Comparison of ENCODE assay signal across 13 cellular contexts in the genomic region with DNA sequence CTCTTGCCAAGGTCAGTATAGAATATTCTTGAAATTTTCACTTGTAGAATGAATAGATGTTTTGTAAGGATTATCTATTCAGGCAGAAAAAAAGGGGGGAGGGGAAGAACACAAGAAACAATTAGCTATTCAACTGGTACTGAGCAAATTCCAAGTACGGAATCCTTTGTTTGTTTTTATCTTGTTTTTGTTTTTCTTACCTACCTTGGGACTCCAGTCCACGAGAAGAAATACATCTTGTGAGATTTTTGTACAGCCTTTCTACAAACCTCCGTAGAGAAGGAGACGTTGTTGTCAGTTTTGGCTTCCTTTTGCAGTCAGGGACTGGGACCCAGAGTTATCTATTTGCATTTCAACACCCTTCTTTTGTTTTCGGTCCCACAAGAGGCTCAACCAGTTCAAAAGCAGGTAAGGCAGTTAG. TPM values are rescaled to one million over a fixed set of nuclear protein-coding genes. Genes with fewer than 3 reads are reported as not detected.
DNase-seq lines count a peak whose midpoint lies in the region; ATAC-seq and TF ChIP-seq lines count a peak whose summit lies in the region.
"Had no signal": no experiment of that assay in that cellular context is flagged by ENCODE, and none has a peak within 500 bp of the region (broad histone marks: within the 10 kb centered on the region; RNA-seq: fewer than 3 reads in every experiment).

No MANE protein-coding gene starts in this region.

- H3K9ac ChIP-seq in NT2/D1 (ENCODE audit: insufficient read length, low read depth): peak overlapping the region; percentile 76

- H3K9me3 Mint-ChIP-seq in osteocyte (ENCODE audit: unreplicated experiment) (no peaks in the 10 kb centered on the region), immature natural killer cell (no peaks in the 10 kb centered on the region)

- H3K4me3 ChIP-seq in GM06990 (replicated peaks; ENCODE audit: low read depth, low read length) (peak overlapping the region; percentile 6), NT2/D1 (ENCODE audit: insufficient read length, low read depth) (peak overlapping the region; percentile 49), hepatocyte (no peak overlapping the region)
- H3K4me3 ChIP-seq: esophagus muscularis mucosa had no signal

- DNase-seq in GM06990 (ENCODE audit: extremely low read depth, insufficient read length): no peak
- DNase-seq in NT2/D1 (ENCODE audit: low read depth, low spot score): peak; percentile 70
- no peak for DNase-seq in hepatocyte (ENCODE audit: low spot score)
- no peak for DNase-seq in osteocyte (ENCODE audit: extremely low spot score, unreplicated experiment)
- DNase-seq in stimulated activated CD4-positive, alpha-beta T cell treated with anti-CD3 and anti-CD28 coated beads, Interleukin-1b, Interleukin-23, amount 100 ng/mL, for 48 hours: no peak
- DNase-seq in immature natural killer cell: no peak
- DNase-seq: activated gamma-delta T cell; naive thymus-derived CD4-positive, alpha-beta T cell; NCI-H2107 had no signal

- peaks cover 7% of the 10 kb centered on the region for H3K4me1 ChIP-seq in NT2/D1 (ENCODE audit: insufficient read depth, insufficient read length)
- H3K4me1 ChIP-seq in hepatocyte (ENCODE audit: insufficient read depth): peaks cover 7% of the 10 kb centered on the region
- H3K4me1 ChIP-seq: esophagus muscularis mucosa had no signal

- no peak for TF ChIP-seq CTCF in GM06990 (IDR thresholded peaks at IDR 0.05; ENCODE audit: insufficient read depth, low read length, poor library complexity, severe bottlenecking)
- TF ChIP-seq CTCF in hepatocyte (IDR thresholded peaks at IDR 0.05; ENCODE audit: poor library complexity): no peak
- TF ChIP-seq CTCF in osteocyte (IDR thresholded peaks at IDR 0.05): no peak

- H3K4me3 Mint-ChIP-seq in osteocyte (ENCODE audit: unreplicated experiment) (no peak overlapping the region), immature natural killer cell (no peak overlapping the region)
- H3K4me3 Mint-ChIP-seq: B cell; naive thymus-derived CD4-positive, alpha-beta T cell had no signal

- H3K9me3 ChIP-seq in NT2/D1 (ENCODE audit: insufficient read depth, low read length): no peaks in the 10 kb centered on the region
- no peaks in the 10 kb centered on the region for H3K9me3 ChIP-seq in hepatocyte (ENCODE audit: low read depth)
- H3K9me3 ChIP-seq: esophagus muscularis mucosa had no signal

- ATAC-seq in HG02870 (IDR thresholded peaks at IDR 0.05; ENCODE audit: unreplicated experiment) (no peak), GM18517 (IDR thresholded peaks at IDR 0.05; ENCODE audit: unreplicated experiment) (no peak)
- ATAC-seq: naive thymus-derived CD4-positive, alpha-beta T cell had no signal

- H3K27ac ChIP-seq in hepatocyte: no peak overlapping the region
- H3K27ac ChIP-seq: esophagus muscularis mucosa had no signal

- H3K36me3 ChIP-seq in GM06990 (ENCODE audit: control insufficient read depth, insufficient read depth, low read length): no peaks in the 10 kb centered on the region
- peaks cover 10% of the 10 kb centered on the region for H3K36me3 ChIP-seq in NT2/D1 (ENCODE audit: insufficient read depth, insufficient read length, low read length)
- H3K36me3 ChIP-seq in hepatocyte (replicated peaks; ENCODE audit: insufficient read depth, low read depth): no peaks in the 10 kb centered on the region
- H3K36me3 ChIP-seq: esophagus muscularis mucosa had no signal

- H3K4me2 ChIP-seq in hepatocyte: peak overlapping the region; percentile 46

- H3K27me3 ChIP-seq in GM06990 (replicated peaks; ENCODE audit: control insufficient read depth, insufficient read depth, low read length) (no peaks in the 10 kb centered on the region), NT2/D1 (ENCODE audit: insufficient read depth, insufficient read length) (no peaks in the 10 kb centered on the region), hepatocyte (no peaks in the 10 kb centered on the region)
- H3K27me3 ChIP-seq: esophagus muscularis mucosa had no signal

- no peaks in the 10 kb centered on the region for H4K20me1 ChIP-seq in hepatocyte (ENCODE audit: insufficient read depth, poor library complexity, severe bottlenecking)

- H3K36me3 Mint-ChIP-seq in osteocyte (ENCODE audit: unreplicated experiment): no peaks in the 10 kb centered on the region
- H3K36me3 Mint-ChIP-seq in immature natural killer cell: peaks cover 9 to 27% (median 15%) of the 10 kb centered on the region in 3 donors

- peaks cover 64% of the 10 kb centered on the region for H3K4me1 Mint-ChIP-seq in osteocyte (ENCODE audit: unreplicated experiment)
- no peaks in the 10 kb centered on the region for H3K4me1 Mint-ChIP-seq in immature natural killer cell

- no peak overlapping the region for H2AFZ ChIP-seq in hepatocyte

- H3K27me3 Mint-ChIP-seq in osteocyte (ENCODE audit: unreplicated experiment): no peaks in the 10 kb centered on the region
- peaks cover 0 to 3% (median 0%) of the 10 kb centered on the region in 3 donors for H3K27me3 Mint-ChIP-seq in immature natural killer cell (ENCODE audit: low read depth in 3 of 3)
- H3K27me3 Mint-ChIP-seq: B cell had no signal

- no peaks in the 10 kb centered on the region for H3K9me2 ChIP-seq in hepatocyte (replicated peaks; ENCODE audit: insufficient read depth)

- 29% methylated on average over 5 of the region's 5 CpGs for WGBS in hepatocyte (ENCODE audit: low lambda C conversion rate, missing lambda C conversion rate)

- H3K27ac Mint-ChIP-seq in osteocyte (ENCODE audit: unreplicated experiment) (peak overlapping the region; percentile 35), immature natural killer cell (no peak overlapping the region)
- H3K27ac Mint-ChIP-seq: B cell had no signal

- H3K79me2 ChIP-seq in hepatocyte: no peaks in the 10 kb centered on the region

RNA-seq across cellular contexts. Expression of a gene that starts 36.0 kb away (rescaled TPM):
- total RNA-seq in hepatocyte (20.6 and 26.6 TPM in 2 replicates), osteocyte (18.0 and 18.2 TPM in 2 replicates)
- polyA plus RNA-seq in hepatocyte (17.2 and 19.2 TPM in 2 replicates), immature natural killer cell (10 to 100 TPM; 15.3 to 33.3 (median 27.3) TPM)
